In genomic region chr15:70853855-70854668, GRCh38 we compare ENCODE assay signal across 1 cellular context.
TF ChIP-seq lines count a peak whose summit lies in the region.

Gene LARP6 (minus strand): TSS chr15:70854157. CDS start chr15:70854088, 69 bp downstream.

TF ChIP-seq in H1, 55 proteins besides CTCF, POLR2A, EP300 and RAD21 (continued from another document):
- TF ChIP-seq SIN3A (conservative IDR thresholded peaks at IDR 0.05 in 1 of 2, IDR thresholded peaks at IDR 0.05 in 1 of 2; ENCODE audit: low read depth in 1 of 2, low read length in 2 of 2) (peak in 1 of 2 experiments; percentile 26; a peak in 1 of 4 replicates), RBBP5 (IDR thresholded peaks at IDR 0.05; ENCODE audit: borderline replicate concordance, low read depth, low read length) (peak; percentile 58), TBP (IDR thresholded peaks at IDR 0.05; ENCODE audit: low read depth, low read length) (no peak; the same call in 1 of the 2 replicates), NRF1 (IDR thresholded peaks at IDR 0.05; ENCODE audit: low read depth, low read length) (no peak), KDM1A (IDR thresholded peaks at IDR 0.05; ENCODE audit: borderline replicate concordance, low read length) (no peak), HDAC2 (IDR thresholded peaks at IDR 0.05; ENCODE audit: borderline replicate concordance in 1 of 2, low read depth in 2 of 2, low read length in 2 of 2) (0 out of 4 replicates have a peak, but pooled peaks of 1 of the 2 experiments have one; percentile 27), CHD7 (IDR thresholded peaks at IDR 0.05; ENCODE audit: insufficient replicate concordance, low read length) (no peak), ASH2L (IDR thresholded peaks at IDR 0.05; ENCODE audit: low read length) (peak; percentile 31)
